ENCODE assay signal across 8 cellular contexts in the genomic region with DNA sequence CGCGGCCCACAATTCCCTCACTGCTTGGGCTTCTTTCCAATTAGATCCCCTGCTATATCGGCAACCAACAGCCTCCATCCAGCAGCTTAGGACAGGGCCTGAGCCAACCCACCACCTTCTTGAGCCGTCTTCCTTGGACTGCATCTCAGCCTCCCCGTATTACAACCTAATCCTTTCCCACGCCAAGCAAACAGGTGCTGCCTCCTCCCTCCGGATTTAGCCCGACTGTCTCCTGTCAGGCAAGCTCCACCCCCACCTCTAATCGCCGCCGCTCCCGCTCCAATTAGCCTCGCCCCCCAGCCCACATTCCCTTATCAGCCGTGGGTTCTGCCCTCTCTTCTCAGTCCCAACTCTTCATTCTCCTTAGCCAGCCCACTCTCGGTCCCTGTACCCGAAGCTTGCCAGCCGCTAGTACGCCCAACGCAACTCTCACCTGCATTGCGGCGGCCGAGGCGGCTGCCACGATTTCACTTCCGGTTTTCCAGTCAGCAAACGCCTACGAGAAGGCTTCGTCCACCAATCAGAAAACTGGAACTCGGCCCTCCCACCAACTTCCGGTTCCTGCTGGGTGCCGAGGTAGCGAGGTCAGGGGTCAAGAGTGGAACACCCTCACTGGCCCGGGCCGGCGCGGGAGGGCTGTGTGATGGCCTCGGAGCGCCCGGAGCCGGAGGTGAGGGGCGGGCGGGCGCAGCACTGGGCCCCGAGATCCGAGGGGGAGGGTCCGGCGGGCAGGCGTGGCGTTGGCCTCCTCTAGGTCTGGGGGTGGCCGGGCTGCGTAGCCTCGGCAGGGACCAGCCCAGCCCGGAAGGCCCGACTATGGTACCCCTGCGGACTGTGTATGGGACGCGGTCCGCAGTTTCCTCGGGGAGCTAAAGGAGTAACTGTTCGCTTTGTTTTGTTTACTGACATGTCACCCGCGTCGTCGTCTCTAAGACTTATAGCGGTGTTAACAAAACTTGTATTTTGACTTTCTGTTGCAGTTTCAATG. TPM values are rescaled to one million over a fixed set of nuclear protein-coding genes. Genes with fewer than 3 reads are reported as not detected.
DNase-seq lines count a peak whose midpoint lies in the region; ATAC-seq and TF ChIP-seq lines count a peak whose summit lies in the region.

A gene with protein sequence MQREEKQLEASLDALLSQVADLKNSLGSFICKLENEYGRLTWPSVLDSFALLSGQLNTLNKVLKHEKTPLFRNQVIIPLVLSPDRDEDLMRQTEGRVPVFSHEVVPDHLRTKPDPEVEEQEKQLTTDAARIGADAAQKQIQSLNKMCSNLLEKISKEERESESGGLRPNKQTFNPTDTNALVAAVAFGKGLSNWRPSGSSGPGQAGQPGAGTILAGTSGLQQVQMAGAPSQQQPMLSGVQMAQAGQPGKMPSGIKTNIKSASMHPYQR (minus strand): TSS at position 475 of the 988 bp plus-strand sequence. CDS start 36 bp downstream, at position 439.
A gene (plus strand): TSS at position 574 of the 988 bp plus-strand sequence. CDS start 70 bp downstream, at position 644.

- H3K9me3 ChIP-seq in PC-3 (ENCODE audit: low read length): no peaks in the 10 kb centered on the region
- no peaks in the 10 kb centered on the region for H3K9me3 ChIP-seq in mucosa of descending colon

- ATAC-seq in GM21576 (IDR thresholded peaks at IDR 0.05; ENCODE audit: unreplicated experiment): peak; percentile 90
- ATAC-seq in PC-3: peak; percentile 94
- ATAC-seq in mucosa of descending colon: peak; percentile 99

- H3F3A ChIP-seq in PC-3 (ENCODE audit: low read length, unreplicated experiment): no peaks in the 10 kb centered on the region

- H3K9ac ChIP-seq in PC-3 (ENCODE audit: low read length): peak within 1 kb of the TSS; percentile 84

- DNase-seq in DMS 273 treated with DMSO at 0.1 percent for 48 hours (lab: John Stamatoyannopoulos, UW): peak; percentile 76
- DNase-seq in Jurkat, Clone E6-1 (ENCODE audit: low read depth, low spot score): peak; percentile 86
- DNase-seq in PC-3: peak; percentile 95
- peak; percentile 89 for DNase-seq in activated T-cell treated with anti-CD3 and anti-CD28 coated beads for 48 hours (ENCODE audit: low read depth)
- peak; percentile 52 for DNase-seq in epithelial cell of prostate (ENCODE audit: low read depth, low spot score)
- peak; percentile 95 to 99 (median 97) for DNase-seq in mucosa of descending colon
- peak; percentile 85 to 86 for DNase-seq in stimulated activated CD8-positive, alpha-beta memory T cell treated with anti-CD3 and anti-CD28 coated beads, Interleukin-4, amount 100 ng/mL, for 1 hour (ENCODE audit: low read depth in 2 of 2, low spot score in 1 of 2)

- no peaks in the 10 kb centered on the region for H3K27me3 ChIP-seq in PC-3 (ENCODE audit: low read length)

- peaks cover 30% of the 10 kb centered on the region for H3K36me3 ChIP-seq in PC-3 (ENCODE audit: low read depth, low read length)
- peaks cover 19% of the 10 kb centered on the region for H3K36me3 ChIP-seq in mucosa of descending colon (ENCODE audit: low read depth)

- peaks cover 7% of the 10 kb centered on the region; the same call in 1 of the 2 replicates for H4K20me1 ChIP-seq in PC-3 (ENCODE audit: low read length)

- H3K9me2 ChIP-seq in PC-3 (replicated peaks; ENCODE audit: low read length): no peaks in the 10 kb centered on the region

- H3K27ac ChIP-seq in PC-3 (ENCODE audit: low read length) (peak within 1 kb of the TSS; percentile 59), epithelial cell of prostate (peak within 1 kb of the TSS; percentile 79)

- H2AFZ ChIP-seq in PC-3 (ENCODE audit: low read length): peak within 1 kb of the TSS; percentile 92

- H3K4me1 ChIP-seq in PC-3 (ENCODE audit: insufficient read depth, low read length) (peaks cover 22% of the 10 kb centered on the region), mucosa of descending colon (ENCODE audit: low read depth) (peaks cover 7% of the 10 kb centered on the region)

- POLR2A ChIA-PET in PC-3 (lab: Charles Lee; ENCODE audit: unreplicated experiment): no interaction called here

- intact Hi-C loops in PC-3 (cut with micrococcal nuclease) (loop anchor here (1.0 kb wide), 1 partner anchor 40 kb away; no protein-coding TSS in a partner anchor), mucosa of descending colon (cut with DNase I, micrococcal nuclease) (no loop called here)

- peak within 1 kb of the TSS; percentile 87 for H3K4me2 ChIP-seq in PC-3 (ENCODE audit: low read length)

- CTCF ChIA-PET in PC-3 (lab: Charles Lee): no interaction called here

- peaks cover 48% of the 10 kb centered on the region for H3K79me2 ChIP-seq in PC-3 (ENCODE audit: low read length)

- peak within 1 kb of the TSS; percentile 91 for H3K4me3 ChIP-seq in Jurkat, Clone E6-1 (ENCODE audit: low read length)
- peak within 1 kb of the TSS; percentile 87 for H3K4me3 ChIP-seq in PC-3 (ENCODE audit: low read length)
- peak within 1 kb of the TSS; percentile 93 for H3K4me3 ChIP-seq in mucosa of descending colon

- TF ChIP-seq CTCF in PC-3 (conservative IDR thresholded peaks at IDR 0.05; ENCODE audit: low read depth, low read length) (no peak), mucosa of descending colon (IDR thresholded peaks at IDR 0.05) (no peak)

- BruUV-seq in PC-3 (replicated peaks; lab: Mats Ljungman, UMichigan): TSS peak; percentile 59

RNA-seq across cellular contexts. Expression of the first gene that starts in this region (rescaled TPM):
- polyA plus RNA-seq in Jurkat, Clone E6-1 (2012; ENCODE audit: insufficient read depth, insufficient read length): 39.1 TPM
- total RNA-seq in PC-3 (2014; rRNA removed) (35.5 and 41.8 TPM in 2 replicates), mucosa of descending colon (10 to 100 TPM; 35.8 to 39.6 (median 38.3) TPM)

RNA-seq across cellular contexts. Expression of the second gene that starts in this region (rescaled TPM):
- 12.5 TPM for polyA plus RNA-seq in Jurkat, Clone E6-1 (2012; ENCODE audit: insufficient read depth, insufficient read length)
- 22.2 and 31.3 TPM in 2 replicates for total RNA-seq in PC-3 (2014; rRNA removed)
- 10 to 100 TPM; 61.7 to 93.6 (median 75.4) TPM for total RNA-seq in mucosa of descending colon

Comparison
In these comparisons a context has a peak if more than half of its experiments do, and no peak if none do; other contexts are left out.
1. Peak in every context shown above with its lines: DNase-seq, ATAC-seq, H3K4me3 ChIP-seq and H3K27ac ChIP-seq.